In the genomic region with DNA sequence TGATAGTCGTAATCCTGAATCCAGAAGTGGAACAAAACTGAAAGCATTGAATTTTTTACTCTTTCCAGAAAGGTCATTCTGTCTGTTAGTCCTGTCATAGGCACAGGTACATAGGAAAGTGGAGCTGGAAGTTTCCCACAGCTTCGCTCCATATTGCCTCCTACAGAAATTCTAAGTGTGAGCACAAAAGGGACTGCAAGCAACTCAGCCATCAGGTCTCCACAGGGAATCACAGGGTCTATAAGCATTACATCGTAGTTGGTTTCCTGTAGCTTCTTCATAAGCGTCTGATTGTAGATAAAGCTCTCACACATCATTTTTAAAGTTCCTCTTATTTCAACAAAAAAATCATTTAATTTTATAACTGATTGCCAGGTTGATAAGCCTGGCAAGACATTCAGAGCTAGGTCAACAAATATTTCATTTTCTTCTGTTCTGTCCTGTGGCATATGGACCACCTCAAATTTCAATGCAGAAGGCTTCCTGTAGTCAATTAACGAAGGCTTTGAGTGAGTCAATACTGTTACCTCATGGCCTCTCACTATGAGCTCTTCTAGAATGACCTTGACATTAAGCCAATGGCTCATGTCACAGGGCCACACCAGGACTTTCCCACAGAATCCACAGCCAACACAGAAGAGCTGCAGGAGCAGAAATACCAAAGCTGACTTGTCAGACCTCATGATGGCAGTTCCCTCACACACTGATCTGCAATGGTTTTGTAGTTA, we compare ENCODE assay signal across 1 cellular context.
TF ChIP-seq lines count a peak whose summit lies in the region.

Gene UGT2A3 (minus strand): TSS at position 727 of the 728 bp plus-strand sequence. CDS start 44 bp downstream, at position 683.

TF ChIP-seq in HepG2, 621 proteins besides CTCF, POLR2A, EP300 and RAD21 (continued from another document and continues in another):
- no peak for TF ChIP-seq ZNF407 (CRISPR knock-in tag; IDR thresholded peaks at IDR 0.05; ENCODE audit: not compliant biosample characterization)
- TF ChIP-seq NR1H2 (CRISPR knock-in tag; IDR thresholded peaks at IDR 0.05; ENCODE audit: borderline replicate concordance, low read depth), result no peak
- no peak for TF ChIP-seq ZNF547 (CRISPR knock-in tag; IDR thresholded peaks at IDR 0.05)
- peak; percentile 77 for TF ChIP-seq CREM (IDR thresholded peaks at IDR 0.05)
- no peak for TF ChIP-seq CREM (CRISPR knock-in tag; IDR thresholded peaks at IDR 0.05)
- 0 out of 2 replicates have a peak, but pooled peaks have one; percentile 30 for TF ChIP-seq PRDM15 (CRISPR knock-in tag; IDR thresholded peaks at IDR 0.05)
- peak; percentile 59; the same call in 1 of the 2 replicates for TF ChIP-seq ZNF691 (CRISPR knock-in tag; IDR thresholded peaks at IDR 0.05; ENCODE audit: borderline replicate concordance, low read depth)
- TF ChIP-seq ZNF782 (CRISPR knock-in tag; IDR thresholded peaks at IDR 0.05; ENCODE audit: borderline replicate concordance), result no peak
- TF ChIP-seq PLSCR1 (CRISPR knock-in tag; IDR thresholded peaks at IDR 0.05; ENCODE audit: borderline replicate concordance), result no peak
- TF ChIP-seq ZNF605 (CRISPR knock-in tag; IDR thresholded peaks at IDR 0.05), result peak; percentile 82; the same call in 1 of the 2 replicates
- peak; percentile 93 for TF ChIP-seq PITX1 (CRISPR knock-in tag; IDR thresholded peaks at IDR 0.05)
- no peak; the same call in 1 of the 2 replicates for TF ChIP-seq ZNF431 (CRISPR knock-in tag; IDR thresholded peaks at IDR 0.05; ENCODE audit: borderline replicate concordance, low read depth)
- TF ChIP-seq ZNF282 (IDR thresholded peaks at IDR 0.05; ENCODE audit: partially characterized antibody), result no peak
- TF ChIP-seq, protein P1, sequence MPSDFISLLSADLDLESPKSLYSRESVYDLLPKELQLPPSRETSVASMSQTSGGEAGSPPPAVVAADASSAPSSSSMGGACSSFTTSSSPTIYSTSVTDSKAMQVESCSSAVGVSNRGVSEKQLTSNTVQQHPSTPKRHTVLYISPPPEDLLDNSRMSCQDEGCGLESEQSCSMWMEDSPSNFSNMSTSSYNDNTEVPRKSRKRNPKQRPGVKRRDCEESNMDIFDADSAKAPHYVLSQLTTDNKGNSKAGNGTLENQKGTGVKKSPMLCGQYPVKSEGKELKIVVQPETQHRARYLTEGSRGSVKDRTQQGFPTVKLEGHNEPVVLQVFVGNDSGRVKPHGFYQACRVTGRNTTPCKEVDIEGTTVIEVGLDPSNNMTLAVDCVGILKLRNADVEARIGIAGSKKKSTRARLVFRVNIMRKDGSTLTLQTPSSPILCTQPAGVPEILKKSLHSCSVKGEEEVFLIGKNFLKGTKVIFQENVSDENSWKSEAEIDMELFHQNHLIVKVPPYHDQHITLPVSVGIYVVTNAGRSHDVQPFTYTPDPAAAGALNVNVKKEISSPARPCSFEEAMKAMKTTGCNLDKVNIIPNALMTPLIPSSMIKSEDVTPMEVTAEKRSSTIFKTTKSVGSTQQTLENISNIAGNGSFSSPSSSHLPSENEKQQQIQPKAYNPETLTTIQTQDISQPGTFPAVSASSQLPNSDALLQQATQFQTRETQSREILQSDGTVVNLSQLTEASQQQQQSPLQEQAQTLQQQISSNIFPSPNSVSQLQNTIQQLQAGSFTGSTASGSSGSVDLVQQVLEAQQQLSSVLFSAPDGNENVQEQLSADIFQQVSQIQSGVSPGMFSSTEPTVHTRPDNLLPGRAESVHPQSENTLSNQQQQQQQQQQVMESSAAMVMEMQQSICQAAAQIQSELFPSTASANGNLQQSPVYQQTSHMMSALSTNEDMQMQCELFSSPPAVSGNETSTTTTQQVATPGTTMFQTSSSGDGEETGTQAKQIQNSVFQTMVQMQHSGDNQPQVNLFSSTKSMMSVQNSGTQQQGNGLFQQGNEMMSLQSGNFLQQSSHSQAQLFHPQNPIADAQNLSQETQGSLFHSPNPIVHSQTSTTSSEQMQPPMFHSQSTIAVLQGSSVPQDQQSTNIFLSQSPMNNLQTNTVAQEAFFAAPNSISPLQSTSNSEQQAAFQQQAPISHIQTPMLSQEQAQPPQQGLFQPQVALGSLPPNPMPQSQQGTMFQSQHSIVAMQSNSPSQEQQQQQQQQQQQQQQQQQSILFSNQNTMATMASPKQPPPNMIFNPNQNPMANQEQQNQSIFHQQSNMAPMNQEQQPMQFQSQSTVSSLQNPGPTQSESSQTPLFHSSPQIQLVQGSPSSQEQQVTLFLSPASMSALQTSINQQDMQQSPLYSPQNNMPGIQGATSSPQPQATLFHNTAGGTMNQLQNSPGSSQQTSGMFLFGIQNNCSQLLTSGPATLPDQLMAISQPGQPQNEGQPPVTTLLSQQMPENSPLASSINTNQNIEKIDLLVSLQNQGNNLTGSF (CRISPR knock-in tag; IDR thresholded peaks at IDR 0.05), result no peak
- TF ChIP-seq ARNTL (CRISPR knock-in tag; IDR thresholded peaks at IDR 0.05), result no peak
- TF ChIP-seq NONO (IDR thresholded peaks at IDR 0.05), result no peak
- TF ChIP-seq NONO (CRISPR knock-in tag; conservative IDR thresholded peaks at IDR 0.05), result no peak
- TF ChIP-seq ZNF224 (CRISPR knock-in tag; IDR thresholded peaks at IDR 0.05), result no peak; the same call in 1 of the 2 replicates
- TF ChIP-seq ZFP37 (CRISPR knock-in tag; IDR thresholded peaks at IDR 0.05; ENCODE audit: borderline replicate concordance), result peak; percentile 86; the same call in 1 of the 2 replicates
- TF ChIP-seq ZC3H4 (CRISPR knock-in tag; IDR thresholded peaks at IDR 0.05; ENCODE audit: borderline replicate concordance), result peak; percentile 76; the same call in 1 of the 2 replicates
- 0 out of 2 replicates have a peak, but pooled peaks have one; percentile 47 for TF ChIP-seq ZNF761 (CRISPR knock-in tag; conservative IDR thresholded peaks at IDR 0.05)
- TF ChIP-seq BATF2 (CRISPR knock-in tag; IDR thresholded peaks at IDR 0.05), result no peak
- no peak for TF ChIP-seq ZFYVE20 (CRISPR knock-in tag; IDR thresholded peaks at IDR 0.05; ENCODE audit: borderline replicate concordance, low read depth)
- no peak for TF ChIP-seq ZNF24 (IDR thresholded peaks at IDR 0.05)
- TF ChIP-seq ZNF430 (CRISPR knock-in tag; IDR thresholded peaks at IDR 0.05), result peak; percentile 82; the same call in 1 of the 2 replicates
- peak; percentile 80 for TF ChIP-seq SKIL (CRISPR knock-in tag; IDR thresholded peaks at IDR 0.05; ENCODE audit: borderline replicate concordance)
- peak; percentile 59 for TF ChIP-seq PHF5A (CRISPR knock-in tag; IDR thresholded peaks at IDR 0.05; ENCODE audit: low read depth, unreplicated experiment)
- peak; percentile 56; the same call in 1 of the 2 replicates for TF ChIP-seq SIX1 (CRISPR knock-in tag; IDR thresholded peaks at IDR 0.05; ENCODE audit: borderline replicate concordance)
